ENCODE assay signal across 20 cellular contexts in genomic region chr2:182207049-182207746, GRCh38.
DNase-seq lines count a peak whose midpoint lies in the region; ATAC-seq and TF ChIP-seq lines count a peak whose summit lies in the region.
"Had no signal": no experiment of that assay in that cellular context is flagged by ENCODE, and none has a peak within 500 bp of the region (broad histone marks: within the 10 kb centered on the region; RNA-seq: fewer than 3 reads in every experiment).

No MANE protein-coding gene starts in this region.

- CTCF ChIA-PET in activated naive CD4-positive, alpha-beta T cell treated with anti-CD3 and anti-CD28 coated beads, Interleukin-2, amount 10 ng/mL, durations not matched to agents 7 days and 5 days (lab: Charles Lee) = no interaction called here

- H3K27ac Mint-ChIP-seq in activated naive CD4-positive, alpha-beta T cell treated with anti-CD3 and anti-CD28 coated beads, Interleukin-2, amount 10 ng/mL, durations not matched to agents 7 days and 5 days = no peak overlapping the region
- H3K27ac Mint-ChIP-seq: activated naive CD8-positive, alpha-beta T cell treated with anti-CD3 and anti-CD28 coated beads, Interleukin-2, amount 10 ng/mL, durations not matched to agents 7 days and 5 days; stimulated activated effector memory CD8-positive, alpha-beta T cell treated with anti-CD3 and anti-CD28 coated beads, Interleukin-12 subunit alpha, Interleukin-12 subunit beta, amount 100 ng/mL, for 72 hours; T-helper 1 cell treated with Interleukin-12 subunit alpha and Interleukin-12 subunit beta and Interleukin-4 antibody, amounts not matched to agents 30 μg/mL and 1 μg/mL, for 36 hours had no signal

- no peaks in the 10 kb centered on the region for H3K27me3 Mint-ChIP-seq in activated naive CD4-positive, alpha-beta T cell treated with anti-CD3 and anti-CD28 coated beads, Interleukin-2, amount 10 ng/mL, durations not matched to agents 7 days and 5 days
- H3K27me3 Mint-ChIP-seq: activated naive CD8-positive, alpha-beta T cell treated with anti-CD3 and anti-CD28 coated beads, Interleukin-2, amount 10 ng/mL, durations not matched to agents 7 days and 5 days had no signal

- no peak overlapping the region for H3K4me3 ChIP-seq in astrocyte of the cerebellum (ENCODE audit: low read depth, low read length)

- in situ Hi-C loops in astrocyte of the cerebellum (cut with HindIII; ENCODE audit: low sequenced_read_pairs) = no loop called here

- H3K9me3 Mint-ChIP-seq in activated naive CD4-positive, alpha-beta T cell treated with anti-CD3 and anti-CD28 coated beads, Interleukin-2, amount 10 ng/mL, durations not matched to agents 7 days and 5 days = peaks cover 1% of the 10 kb centered on the region
- H3K9me3 Mint-ChIP-seq: activated naive CD8-positive, alpha-beta T cell treated with anti-CD3 and anti-CD28 coated beads, Interleukin-2, amount 10 ng/mL, durations not matched to agents 7 days and 5 days; stimulated activated effector memory CD8-positive, alpha-beta T cell treated with anti-CD3 and anti-CD28 coated beads, Interleukin-12 subunit alpha, Interleukin-12 subunit beta, amount 100 ng/mL, for 72 hours; T-helper 1 cell treated with Interleukin-12 subunit alpha and Interleukin-12 subunit beta and Interleukin-4 antibody, amounts not matched to agents 30 μg/mL and 1 μg/mL, for 36 hours had no signal

- no peak for TF ChIP-seq CTCF in astrocyte of the cerebellum (IDR thresholded peaks at IDR 0.05; ENCODE audit: low read depth, low read length, missing control alignments)

- DNase-seq in astrocyte of the cerebellum (ENCODE audit: low read depth) (peak; percentile 8), MV-4-11 (lab: John Stamatoyannopoulos, UW) (no peak), OCI-M1 (lab: John Stamatoyannopoulos, UW) (no peak)
- DNase-seq in activated naive CD4-positive, alpha-beta T cell treated with anti-CD3 and anti-CD28 coated beads, Interleukin-2, amount 10 ng/mL, durations not matched to agents 7 days and 5 days = no peak
- DNase-seq in stimulated activated CD4-positive, alpha-beta T cell treated with anti-CD3 and anti-CD28 coated beads, Interleukin-1b, Interleukin-23, amount 100 ng/mL, for 48 hours = no peak
- DNase-seq: activated CD8-positive, alpha-beta memory T cell treated with anti-CD3 and anti-CD28 coated beads, Interleukin-2, amount 50 U/mL, for 48 hours; activated naive CD8-positive, alpha-beta T cell treated with anti-CD3 and anti-CD28 coated beads, Interleukin-2, amount 10 ng/mL, durations not matched to agents 7 days and 5 days; DMS153; glutamatergic neuron; kidney; midbrain; NCI-H187 treated with DMSO at 0.1 percent for 48 hours; NCI-H524 treated with DMSO at 0.1 percent for 48 hours; occipital lobe; stimulated activated CD4-positive, alpha-beta T cell treated with anti-CD3 and anti-CD28 coated beads, Interleukin-4, amount 100 ng/mL, for 4 hours had no signal

- no peaks in the 10 kb centered on the region for H3K4me1 Mint-ChIP-seq in activated naive CD4-positive, alpha-beta T cell treated with anti-CD3 and anti-CD28 coated beads, Interleukin-2, amount 10 ng/mL, durations not matched to agents 7 days and 5 days
- H3K4me1 Mint-ChIP-seq: activated naive CD8-positive, alpha-beta T cell treated with anti-CD3 and anti-CD28 coated beads, Interleukin-2, amount 10 ng/mL, durations not matched to agents 7 days and 5 days; stimulated activated effector memory CD8-positive, alpha-beta T cell treated with anti-CD3 and anti-CD28 coated beads, Interleukin-12 subunit alpha, Interleukin-12 subunit beta, amount 100 ng/mL, for 72 hours had no signal

- peak; percentile 65 for ATAC-seq in GM19023 (IDR thresholded peaks at IDR 0.05; ENCODE audit: unreplicated experiment)
- ATAC-seq in GM21723 (IDR thresholded peaks at IDR 0.05; ENCODE audit: unreplicated experiment) = peak; percentile 88
- peak; percentile 64 for ATAC-seq in HG03103 (IDR thresholded peaks at IDR 0.05; ENCODE audit: low read depth, unreplicated experiment)
- ATAC-seq: stimulated activated effector memory CD8-positive, alpha-beta T cell treated with anti-CD3 and anti-CD28 coated beads, Interleukin-12 subunit alpha, Interleukin-12 subunit beta, amount 100 ng/mL, for 72 hours had no signal

- no peaks in the 10 kb centered on the region for H3K36me3 Mint-ChIP-seq in activated naive CD4-positive, alpha-beta T cell treated with anti-CD3 and anti-CD28 coated beads, Interleukin-2, amount 10 ng/mL, durations not matched to agents 7 days and 5 days
- H3K36me3 Mint-ChIP-seq: activated naive CD8-positive, alpha-beta T cell treated with anti-CD3 and anti-CD28 coated beads, Interleukin-2, amount 10 ng/mL, durations not matched to agents 7 days and 5 days; stimulated activated effector memory CD8-positive, alpha-beta T cell treated with anti-CD3 and anti-CD28 coated beads, Interleukin-12 subunit alpha, Interleukin-12 subunit beta, amount 100 ng/mL, for 72 hours had no signal

- H3K4me3 Mint-ChIP-seq in activated naive CD4-positive, alpha-beta T cell treated with anti-CD3 and anti-CD28 coated beads, Interleukin-2, amount 10 ng/mL, durations not matched to agents 7 days and 5 days = no peak overlapping the region
- H3K4me3 Mint-ChIP-seq: activated naive CD8-positive, alpha-beta T cell treated with anti-CD3 and anti-CD28 coated beads, Interleukin-2, amount 10 ng/mL, durations not matched to agents 7 days and 5 days; stimulated activated effector memory CD8-positive, alpha-beta T cell treated with anti-CD3 and anti-CD28 coated beads, Interleukin-12 subunit alpha, Interleukin-12 subunit beta, amount 100 ng/mL, for 72 hours; T-helper 1 cell treated with Interleukin-12 subunit alpha and Interleukin-12 subunit beta and Interleukin-4 antibody, amounts not matched to agents 30 μg/mL and 1 μg/mL, for 36 hours had no signal
